8 cellular contexts compared by ENCODE assay signal in genomic region chr7:26200113-26200443, GRCh38. TPM values are rescaled to one million over a fixed set of nuclear protein-coding genes. Genes with fewer than 3 reads are reported as not detected.
DNase-seq lines count a peak whose midpoint lies in the region; ATAC-seq and TF ChIP-seq lines count a peak whose summit lies in the region.

No MANE protein-coding gene starts in this region.

- TF ChIP-seq CTCF in CD4-positive, alpha-beta T cell (IDR thresholded peaks at IDR 0.05) = no peak
- peak in 1 of 56 donors; percentile 19 for TF ChIP-seq CTCF in dorsolateral prefrontal cortex (IDR thresholded peaks at IDR 0.05 in 54 of 56, conservative IDR thresholded peaks at IDR 0.05 in 2 of 56; ENCODE audit: low read depth in 1 of 56, partially characterized antibody in 56 of 56)

- H3K4me3 Mint-ChIP-seq in CD4-positive, alpha-beta T cell = peak overlapping the region; percentile 92
- H3K4me3 Mint-ChIP-seq in activated CD4-positive, alpha-beta memory T cell treated with anti-CD3 and anti-CD28 coated beads for 36 hours = peak overlapping the region; percentile 99
- H3K4me3 Mint-ChIP-seq in memory B cell = peak overlapping the region; percentile 100

- H3K27me3 ChIP-seq in CD4-positive, alpha-beta T cell (ENCODE audit: control insufficient read depth, insufficient read depth, low read length) = no peaks in the 10 kb centered on the region
- H3K27me3 ChIP-seq in HAP-1 (ENCODE audit: low read depth) = no peaks in the 10 kb centered on the region
- H3K27me3 ChIP-seq in dorsolateral prefrontal cortex = no peaks in the 10 kb centered on the region

- peaks cover 73% of the 10 kb centered on the region for H3K36me3 Mint-ChIP-seq in CD4-positive, alpha-beta T cell (ENCODE audit: low read depth)
- peaks cover 81% of the 10 kb centered on the region for H3K36me3 Mint-ChIP-seq in activated CD4-positive, alpha-beta memory T cell treated with anti-CD3 and anti-CD28 coated beads for 36 hours
- H3K36me3 Mint-ChIP-seq in memory B cell = peaks cover 35% of the 10 kb centered on the region

- H3K27ac Mint-ChIP-seq in CD4-positive, alpha-beta T cell = peak overlapping the region; percentile 99
- peak overlapping the region; percentile 100 for H3K27ac Mint-ChIP-seq in activated CD4-positive, alpha-beta memory T cell treated with anti-CD3 and anti-CD28 coated beads for 36 hours
- H3K27ac Mint-ChIP-seq in memory B cell = peak overlapping the region; percentile 99

- H3K4me1 Mint-ChIP-seq in CD4-positive, alpha-beta T cell (ENCODE audit: low read depth) = peaks cover 55% of the 10 kb centered on the region
- H3K4me1 Mint-ChIP-seq in activated CD4-positive, alpha-beta memory T cell treated with anti-CD3 and anti-CD28 coated beads for 36 hours (ENCODE audit: low read depth) = peaks cover 39% of the 10 kb centered on the region
- peaks cover 32% of the 10 kb centered on the region for H3K4me1 Mint-ChIP-seq in memory B cell

- H3K36me3 ChIP-seq in HAP-1 (replicated peaks) = peaks cover 68% of the 10 kb centered on the region

- in situ Hi-C loops in HAP-1 (cut with MboI; ENCODE audit: low sequenced_read_pairs) = loop anchor here (25.0 kb wide), 1 partner anchor 962 kb away; the partner anchor contains the start of genes HOXA10, HOXA3, HOXA7 and HOXA9

- DNase-seq in CD4-positive, alpha-beta T cell = peak; percentile 62 to 81 (median 70)
- DNase-seq in HAP-1 (ENCODE audit: low spot score in 2 of 2) = peak in 1 of 2 experiments; percentile 80
- DNase-seq in NCI-H2227 treated with DMSO at 0.1 percent for 48 hours (lab: John Stamatoyannopoulos, UW) = peak; percentile 66
- DNase-seq in activated CD4-positive, alpha-beta memory T cell treated with anti-CD3 and anti-CD28 coated beads for 36 hours = peak; percentile 82
- DNase-seq in dorsolateral prefrontal cortex = peak in 9 of 10 donors; percentile 50 to 77 (median 63)
- peak; percentile 79 to 85 for DNase-seq in memory B cell (ENCODE audit: low spot score in 2 of 2)
- DNase-seq in stimulated activated CD8-positive, alpha-beta memory T cell treated with anti-CD3 and anti-CD28 coated beads, Interleukin-12 subunit alpha, Interleukin-12 subunit beta, amount 100 ng/mL, for 24 hours (ENCODE audit: extremely low read depth) = peak; percentile 49
- no peak for DNase-seq in iPS-NIHi11 (ENCODE audit: low spot score)

- no peaks in the 10 kb centered on the region for H3K9me3 ChIP-seq in CD4-positive, alpha-beta T cell (ENCODE audit: control insufficient read depth, low read length)
- H3K9me3 ChIP-seq in HAP-1 = no peaks in the 10 kb centered on the region

- peak overlapping the region; percentile 98 for H3K27ac ChIP-seq in CD4-positive, alpha-beta T cell (ENCODE audit: low read depth, low read length)
- H3K27ac ChIP-seq in dorsolateral prefrontal cortex = peak overlapping the region; percentile 98 to 100 (median 100)

- ATAC-seq in CD4-positive, alpha-beta T cell (ENCODE audit: poor library complexity) = peak; percentile 28
- ATAC-seq in memory B cell (ENCODE audit: low read depth) = peak; percentile 16

- peaks cover 7% of the 10 kb centered on the region for H3K27me3 Mint-ChIP-seq in CD4-positive, alpha-beta T cell
- H3K27me3 Mint-ChIP-seq in activated CD4-positive, alpha-beta memory T cell treated with anti-CD3 and anti-CD28 coated beads for 36 hours = peaks cover 6% of the 10 kb centered on the region
- H3K27me3 Mint-ChIP-seq in memory B cell = no peaks in the 10 kb centered on the region

- intact Hi-C loops in CD4-positive, alpha-beta T cell (cut with DNase I, micrococcal nuclease) = loop anchor here (1.0 to 10.0 kb wide), 9 partner anchors 8 to 1628 kb away; partner anchors contain the start of genes HIBADH (in 1 of the 2), HOXA7 (in 1 of the 2) and PALS2 (in 1 of the 2)
- intact Hi-C loops in activated CD4-positive, alpha-beta memory T cell treated with anti-CD3 and anti-CD28 coated beads for 36 hours (cut with micrococcal nuclease) = loop anchor here (1.0 to 10.0 kb wide), 10 partner anchors 47 to 1541 kb away; partner anchors contain the start of genes CYCS, OSBPL3 and TAX1BP1
- intact Hi-C loops in dorsolateral prefrontal cortex (cut with DNase I) = loop anchor here (1.0 to 10.0 kb wide), 6 partner anchors 48 to 167 kb away; partner anchors contain the start of genes NFE2L3 (in 1 of the 2) and SNX10 (in 1 of the 2)

- H3K4me3 ChIP-seq in HAP-1 (peak overlapping the region; percentile 99), dorsolateral prefrontal cortex (peak overlapping the region; percentile 72 to 100 (median 96))

- POLR2A ChIA-PET in CD4-positive, alpha-beta T cell (lab: Charles Lee) = interaction anchor here (0.6 to 13.0 kb wide), 41 partner anchors 8 to 1463 kb away, joined by 3 to 183 read pairs (median 4); partner anchors contain the start of genes CYCS, HIBADH, NFE2L3 and SNX10
- POLR2A ChIA-PET in activated CD4-positive, alpha-beta memory T cell treated with anti-CD3 and anti-CD28 coated beads for 36 hours (lab: Charles Lee) = interaction anchor here (0.8 to 9.9 kb wide), 12 partner anchors 8 to 338 kb away, joined by 4 to 160 read pairs (median 6); partner anchors contain the start of genes NFE2L3 and SNX10

- H3K9me3 Mint-ChIP-seq in CD4-positive, alpha-beta T cell = no peaks in the 10 kb centered on the region
- peaks cover 2% of the 10 kb centered on the region for H3K9me3 Mint-ChIP-seq in activated CD4-positive, alpha-beta memory T cell treated with anti-CD3 and anti-CD28 coated beads for 36 hours
- no peaks in the 10 kb centered on the region for H3K9me3 Mint-ChIP-seq in memory B cell

- H3K4me1 ChIP-seq in HAP-1 = peaks cover 24% of the 10 kb centered on the region

- CTCF ChIA-PET in CD4-positive, alpha-beta T cell (lab: Charles Lee) = interaction anchor here (1.2 to 2.7 kb wide), 4 partner anchors 92 to 980 kb away, joined by 3 to 7 read pairs (median 4); partner anchors contain the start of gene SNX10
- CTCF ChIA-PET in activated CD4-positive, alpha-beta memory T cell treated with anti-CD3 and anti-CD28 coated beads for 36 hours (lab: Charles Lee) = interaction anchor here (0.5 to 4.0 kb wide), 6 partner anchors 9 to 1075 kb away, joined by 3 to 15 read pairs (median 4); partner anchors contain the start of gene CYCS

RNA-seq across cellular contexts. Expression of gene HNRNPA2B1, which starts 0.5 kb away (rescaled TPM):
- total RNA-seq in CD4-positive, alpha-beta T cell = 100 to 1,000 TPM; 282 to 299 TPM
- total RNA-seq in activated CD4-positive, alpha-beta memory T cell treated with anti-CD3 and anti-CD28 coated beads for 36 hours = 100 to 1,000 TPM; 906 to 929 TPM
- 100 to 1,000 TPM; 303 to 523 (median 384) TPM for total RNA-seq in dorsolateral prefrontal cortex

RNA-seq across cellular contexts. Expression of gene CBX3, which starts 1.5 kb away (rescaled TPM):
- 100 to 1,000 TPM; 124 to 132 TPM for total RNA-seq in CD4-positive, alpha-beta T cell
- total RNA-seq in activated CD4-positive, alpha-beta memory T cell treated with anti-CD3 and anti-CD28 coated beads for 36 hours = 100 to 1,000 TPM; 278 to 281 TPM
- total RNA-seq in dorsolateral prefrontal cortex = 10 to 100 TPM; 51.7 to 92.1 (median 75.3) TPM

RNA-seq across cellular contexts. Expression of gene NFE2L3, which starts 48.1 kb away (rescaled TPM):
- total RNA-seq in CD4-positive, alpha-beta T cell = under 1 TPM; 0.45 to 0.93 TPM
- 10 to 100 TPM; 27.3 to 30.3 TPM for total RNA-seq in activated CD4-positive, alpha-beta memory T cell treated with anti-CD3 and anti-CD28 coated beads for 36 hours
- 1 to 10 TPM in 40 of 120 experiments, under 1 TPM in 75, not detected in 5; 0.15 to 5.3 (median 0.80) TPM for total RNA-seq in dorsolateral prefrontal cortex

Comparison
In these comparisons a context has a peak if more than half of its experiments do, and no peak if none do; other contexts are left out.
1. RNA of gene NFE2L3, which starts 48.1 kb away (total RNA-seq): 27.3 to 30.3 TPM in activated CD4-positive, alpha-beta memory T cell treated with anti-CD3 and anti-CD28 coated beads for 36 hours; 0.45 to 0.93 TPM in CD4-positive, alpha-beta T cell and 0.15 to 5.3 TPM in dorsolateral prefrontal cortex; every median in the first group is over 4 times any median in the second.
2. Peak in every context shown above with its lines, with median percentiles within 50 percentile points of each other: H3K27ac Mint-ChIP-seq and H3K4me3 Mint-ChIP-seq.